Comparison of ENCODE assay signal across 35 cellular contexts in genomic region chr17:76170114-76170513, GRCh38. TPM values are rescaled to one million over a fixed set of nuclear protein-coding genes. Genes with fewer than 3 reads are reported as not detected.
"Had no signal": no experiment of that assay in that cellular context is flagged by ENCODE, and none has a peak within 500 bp of the region (broad histone marks: within the 10 kb centered on the region; RNA-seq: fewer than 3 reads in every experiment).

No MANE protein-coding gene starts in this region.

- H3K27me3 Mint-ChIP-seq: activated CD4-positive, alpha-beta memory T cell treated with anti-CD3 and anti-CD28 coated beads, Interleukin-2, amount 10 ng/mL, durations not matched to agents 7 days and 5 days; activated naive CD8-positive, alpha-beta T cell; central memory CD8-positive, alpha-beta T cell had no signal

- H3K4me1 Mint-ChIP-seq: central memory CD8-positive, alpha-beta T cell had no signal

- H3K27ac ChIP-seq: ascending aorta, cardiac muscle cell, colonic mucosa, Peyer's patch, SJSA1 had no signal

- ATAC-seq: activated CD4-positive, CD25-positive, alpha-beta regulatory T cell treated with anti-CD3 and anti-CD28 coated beads, Interleukin-2, amount 50 U/mL, for 24 hours; activated T-cell treated with anti-CD3 and anti-CD28 coated beads, Interleukin-2, amount 50 U/mL, for 72 hours; PC-3; WTC11 had no signal

- H3K4me3 Mint-ChIP-seq: activated CD4-positive, alpha-beta memory T cell treated with anti-CD3 and anti-CD28 coated beads, Interleukin-2, amount 10 ng/mL, durations not matched to agents 7 days and 5 days; activated naive CD8-positive, alpha-beta T cell; activated T-cell treated with anti-CD3 and anti-CD28 coated beads, Interleukin-2, amount 50 U/mL, for 72 hours; central memory CD8-positive, alpha-beta T cell; T-helper 1 cell treated with Interleukin-12 subunit alpha and Interleukin-12 subunit beta and Interleukin-4 antibody, amounts not matched to agents 30 μg/mL and 1 μg/mL, for 36 hours; T-helper 2 cell treated with Interferon-gamma antibody and Interleukin-4, amounts not matched to agents 5 μg/mL and 100 μg/mL, for 36 hours; WTC11 had no signal

- DNase-seq: activated CD4-positive, alpha-beta memory T cell treated with anti-CD3 and anti-CD28 coated beads, Interleukin-2, amount 10 ng/mL, durations not matched to agents 7 days and 5 days; activated CD4-positive, alpha-beta T cell treated with anti-CD3 and anti-CD28 coated beads for 4 hours; activated gamma-delta T cell; activated naive CD4-positive, alpha-beta T cell treated with Interleukin-2 at 50 U/mL for 16 hours; activated T-cell treated with anti-CD3 and anti-CD28 coated beads for 4 hours; activated T-cell treated with anti-CD3 and anti-CD28 coated beads, Interleukin-2, amount 50 U/mL, for 72 hours; amygdala; colonic mucosa; Karpas-422; KBM-7; NCI-H1105; NCI-H1417 treated with DMSO at 0.1 percent for 48 hours; NCI-H187 treated with DMSO at 0.1 percent for 48 hours; NCI-H2081; NCI-H226; NCI-H446 treated with DMSO at 0.1 percent for 48 hours; NCI-H524; NCI-H69; NCI-H82; PC-3; Peyer's patch; RPMI8226; SHP77 treated with DMSO at 0.1 percent for 48 hours; SK-N-SH had no signal

- H3K27ac Mint-ChIP-seq: activated CD4-positive, alpha-beta memory T cell treated with anti-CD3 and anti-CD28 coated beads, Interleukin-2, amount 10 ng/mL, durations not matched to agents 7 days and 5 days; activated T-cell treated with anti-CD3 and anti-CD28 coated beads, Interleukin-2, amount 50 U/mL, for 72 hours; activated T-helper 2 cell treated with anti-CD3 and anti-CD28 coated beads, Interferon-gamma antibody, Interleukin-2, Interleukin-4, amounts not matched to agents 10 μg/mL and 5 μg/mL and 100 μg/mL, durations not matched to agents 14 hours and 24 hours and 36 hours; T-helper 1 cell treated with Interleukin-12 subunit alpha and Interleukin-12 subunit beta and Interleukin-4 antibody, amounts not matched to agents 30 μg/mL and 1 μg/mL, for 36 hours; T-helper 2 cell treated with Interferon-gamma antibody and Interleukin-4, amounts not matched to agents 5 μg/mL and 100 μg/mL, for 36 hours; WTC11 had no signal

- H3K36me3 Mint-ChIP-seq: WTC11 had no signal

- H3K4me3 ChIP-seq: ascending aorta, cardiac muscle cell, colonic mucosa, Peyer's patch, SJSA1 had no signal

- H3K9me3 Mint-ChIP-seq: activated CD4-positive, alpha-beta memory T cell treated with anti-CD3 and anti-CD28 coated beads, Interleukin-2, amount 10 ng/mL, durations not matched to agents 7 days and 5 days; activated T-cell treated with anti-CD3 and anti-CD28 coated beads, Interleukin-2, amount 50 U/mL, for 72 hours; activated T-helper 2 cell treated with anti-CD3 and anti-CD28 coated beads, Interferon-gamma antibody, Interleukin-2, Interleukin-4, amounts not matched to agents 10 μg/mL and 5 μg/mL and 100 μg/mL, durations not matched to agents 14 hours and 24 hours and 36 hours; central memory CD8-positive, alpha-beta T cell; T-helper 1 cell treated with Interleukin-12 subunit alpha and Interleukin-12 subunit beta and Interleukin-4 antibody, amounts not matched to agents 30 μg/mL and 1 μg/mL, for 36 hours; T-helper 2 cell treated with Interferon-gamma antibody and Interleukin-4, amounts not matched to agents 5 μg/mL and 100 μg/mL, for 36 hours; WTC11 had no signal

RNA-seq across cellular contexts. Expression of gene FOXJ1, which starts 29.1 kb away (rescaled TPM):
- total RNA-seq: ascending aorta, MCF 10A, Peyer's patch, SJSA1 had no signal
